ENCODE assay signal across 1 cellular context in the genomic region with DNA sequence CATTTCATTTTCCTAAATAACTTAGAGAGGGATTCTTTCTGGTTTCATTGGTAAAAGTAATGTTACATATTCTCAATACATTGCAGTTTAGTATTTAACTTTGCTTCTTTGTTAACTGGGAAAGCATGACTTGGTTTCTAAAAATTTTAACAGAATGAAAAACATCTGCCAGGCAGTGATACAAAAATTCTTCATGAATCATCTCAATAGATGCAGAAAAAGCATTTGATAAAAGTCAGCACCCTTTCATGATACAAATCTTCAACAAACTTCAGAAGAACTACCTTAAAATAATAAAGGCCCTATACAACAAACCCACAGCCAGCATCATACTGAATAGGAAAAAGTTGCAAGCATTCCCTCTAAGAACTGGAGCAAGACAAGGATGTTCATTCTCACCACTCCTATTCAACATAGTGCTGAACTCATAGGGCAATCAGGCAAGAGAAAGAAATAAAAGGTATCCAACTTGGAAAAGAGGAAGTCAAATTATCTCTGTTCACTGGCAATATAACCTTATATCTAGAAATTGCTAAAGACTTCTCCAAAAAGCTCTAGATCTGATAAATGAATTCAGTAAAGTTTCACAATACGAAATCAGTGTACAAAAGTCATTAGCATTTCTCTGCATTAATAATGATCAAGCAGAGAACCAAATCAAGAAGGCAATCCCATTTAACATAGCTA.
TF ChIP-seq lines count a peak whose summit lies in the region.

No MANE protein-coding gene starts in this region.

TF ChIP-seq in SK-N-SH, 30 proteins besides CTCF, POLR2A, EP300 and RAD21 (continued from another document):
- TF ChIP-seq, protein P1, sequence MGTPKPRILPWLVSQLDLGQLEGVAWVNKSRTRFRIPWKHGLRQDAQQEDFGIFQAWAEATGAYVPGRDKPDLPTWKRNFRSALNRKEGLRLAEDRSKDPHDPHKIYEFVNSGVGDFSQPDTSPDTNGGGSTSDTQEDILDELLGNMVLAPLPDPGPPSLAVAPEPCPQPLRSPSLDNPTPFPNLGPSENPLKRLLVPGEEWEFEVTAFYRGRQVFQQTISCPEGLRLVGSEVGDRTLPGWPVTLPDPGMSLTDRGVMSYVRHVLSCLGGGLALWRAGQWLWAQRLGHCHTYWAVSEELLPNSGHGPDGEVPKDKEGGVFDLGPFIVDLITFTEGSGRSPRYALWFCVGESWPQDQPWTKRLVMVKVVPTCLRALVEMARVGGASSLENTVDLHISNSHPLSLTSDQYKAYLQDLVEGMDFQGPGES (IDR thresholded peaks at IDR 0.05; ENCODE audit: low read depth, low read length): no peak
